In the genomic region with DNA sequence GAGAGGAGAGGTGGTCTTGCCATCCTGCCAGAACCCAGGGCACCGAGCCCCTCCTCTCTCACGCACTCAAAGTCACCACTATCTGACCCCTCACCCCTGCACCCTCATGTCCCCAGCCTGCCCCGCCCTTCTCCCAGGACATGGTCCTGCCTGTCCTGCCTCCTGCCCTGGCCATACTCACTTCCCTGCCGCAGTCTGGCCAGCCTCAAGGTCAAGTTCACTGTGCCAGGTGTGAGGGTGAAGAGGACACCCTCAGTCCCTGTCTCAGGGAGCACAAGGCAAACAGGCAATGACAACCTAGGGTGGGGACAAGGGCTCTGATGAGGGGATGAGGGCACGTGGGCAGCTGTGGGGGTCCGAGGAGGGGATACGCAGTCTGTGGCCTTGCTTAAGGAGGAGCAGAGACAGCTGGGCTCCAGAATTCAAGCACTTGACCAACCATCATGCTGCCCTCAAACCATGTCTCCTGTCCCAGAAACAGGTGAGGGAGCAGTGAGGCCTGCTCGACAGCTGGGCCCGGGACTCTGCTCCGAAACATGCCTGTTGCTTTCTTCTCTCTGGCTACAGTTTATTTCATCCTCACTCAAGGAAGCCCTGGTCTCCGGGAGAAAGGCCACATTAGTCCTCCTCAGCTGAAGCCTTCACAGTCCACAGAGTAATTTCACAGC, we compare ENCODE assay signal across 1 cellular context.
TF ChIP-seq lines count a peak whose summit lies in the region.

No MANE protein-coding gene starts in this region.

TF ChIP-seq in H1, 55 proteins besides CTCF, POLR2A, EP300 and RAD21:
- TF ChIP-seq, protein P1, sequence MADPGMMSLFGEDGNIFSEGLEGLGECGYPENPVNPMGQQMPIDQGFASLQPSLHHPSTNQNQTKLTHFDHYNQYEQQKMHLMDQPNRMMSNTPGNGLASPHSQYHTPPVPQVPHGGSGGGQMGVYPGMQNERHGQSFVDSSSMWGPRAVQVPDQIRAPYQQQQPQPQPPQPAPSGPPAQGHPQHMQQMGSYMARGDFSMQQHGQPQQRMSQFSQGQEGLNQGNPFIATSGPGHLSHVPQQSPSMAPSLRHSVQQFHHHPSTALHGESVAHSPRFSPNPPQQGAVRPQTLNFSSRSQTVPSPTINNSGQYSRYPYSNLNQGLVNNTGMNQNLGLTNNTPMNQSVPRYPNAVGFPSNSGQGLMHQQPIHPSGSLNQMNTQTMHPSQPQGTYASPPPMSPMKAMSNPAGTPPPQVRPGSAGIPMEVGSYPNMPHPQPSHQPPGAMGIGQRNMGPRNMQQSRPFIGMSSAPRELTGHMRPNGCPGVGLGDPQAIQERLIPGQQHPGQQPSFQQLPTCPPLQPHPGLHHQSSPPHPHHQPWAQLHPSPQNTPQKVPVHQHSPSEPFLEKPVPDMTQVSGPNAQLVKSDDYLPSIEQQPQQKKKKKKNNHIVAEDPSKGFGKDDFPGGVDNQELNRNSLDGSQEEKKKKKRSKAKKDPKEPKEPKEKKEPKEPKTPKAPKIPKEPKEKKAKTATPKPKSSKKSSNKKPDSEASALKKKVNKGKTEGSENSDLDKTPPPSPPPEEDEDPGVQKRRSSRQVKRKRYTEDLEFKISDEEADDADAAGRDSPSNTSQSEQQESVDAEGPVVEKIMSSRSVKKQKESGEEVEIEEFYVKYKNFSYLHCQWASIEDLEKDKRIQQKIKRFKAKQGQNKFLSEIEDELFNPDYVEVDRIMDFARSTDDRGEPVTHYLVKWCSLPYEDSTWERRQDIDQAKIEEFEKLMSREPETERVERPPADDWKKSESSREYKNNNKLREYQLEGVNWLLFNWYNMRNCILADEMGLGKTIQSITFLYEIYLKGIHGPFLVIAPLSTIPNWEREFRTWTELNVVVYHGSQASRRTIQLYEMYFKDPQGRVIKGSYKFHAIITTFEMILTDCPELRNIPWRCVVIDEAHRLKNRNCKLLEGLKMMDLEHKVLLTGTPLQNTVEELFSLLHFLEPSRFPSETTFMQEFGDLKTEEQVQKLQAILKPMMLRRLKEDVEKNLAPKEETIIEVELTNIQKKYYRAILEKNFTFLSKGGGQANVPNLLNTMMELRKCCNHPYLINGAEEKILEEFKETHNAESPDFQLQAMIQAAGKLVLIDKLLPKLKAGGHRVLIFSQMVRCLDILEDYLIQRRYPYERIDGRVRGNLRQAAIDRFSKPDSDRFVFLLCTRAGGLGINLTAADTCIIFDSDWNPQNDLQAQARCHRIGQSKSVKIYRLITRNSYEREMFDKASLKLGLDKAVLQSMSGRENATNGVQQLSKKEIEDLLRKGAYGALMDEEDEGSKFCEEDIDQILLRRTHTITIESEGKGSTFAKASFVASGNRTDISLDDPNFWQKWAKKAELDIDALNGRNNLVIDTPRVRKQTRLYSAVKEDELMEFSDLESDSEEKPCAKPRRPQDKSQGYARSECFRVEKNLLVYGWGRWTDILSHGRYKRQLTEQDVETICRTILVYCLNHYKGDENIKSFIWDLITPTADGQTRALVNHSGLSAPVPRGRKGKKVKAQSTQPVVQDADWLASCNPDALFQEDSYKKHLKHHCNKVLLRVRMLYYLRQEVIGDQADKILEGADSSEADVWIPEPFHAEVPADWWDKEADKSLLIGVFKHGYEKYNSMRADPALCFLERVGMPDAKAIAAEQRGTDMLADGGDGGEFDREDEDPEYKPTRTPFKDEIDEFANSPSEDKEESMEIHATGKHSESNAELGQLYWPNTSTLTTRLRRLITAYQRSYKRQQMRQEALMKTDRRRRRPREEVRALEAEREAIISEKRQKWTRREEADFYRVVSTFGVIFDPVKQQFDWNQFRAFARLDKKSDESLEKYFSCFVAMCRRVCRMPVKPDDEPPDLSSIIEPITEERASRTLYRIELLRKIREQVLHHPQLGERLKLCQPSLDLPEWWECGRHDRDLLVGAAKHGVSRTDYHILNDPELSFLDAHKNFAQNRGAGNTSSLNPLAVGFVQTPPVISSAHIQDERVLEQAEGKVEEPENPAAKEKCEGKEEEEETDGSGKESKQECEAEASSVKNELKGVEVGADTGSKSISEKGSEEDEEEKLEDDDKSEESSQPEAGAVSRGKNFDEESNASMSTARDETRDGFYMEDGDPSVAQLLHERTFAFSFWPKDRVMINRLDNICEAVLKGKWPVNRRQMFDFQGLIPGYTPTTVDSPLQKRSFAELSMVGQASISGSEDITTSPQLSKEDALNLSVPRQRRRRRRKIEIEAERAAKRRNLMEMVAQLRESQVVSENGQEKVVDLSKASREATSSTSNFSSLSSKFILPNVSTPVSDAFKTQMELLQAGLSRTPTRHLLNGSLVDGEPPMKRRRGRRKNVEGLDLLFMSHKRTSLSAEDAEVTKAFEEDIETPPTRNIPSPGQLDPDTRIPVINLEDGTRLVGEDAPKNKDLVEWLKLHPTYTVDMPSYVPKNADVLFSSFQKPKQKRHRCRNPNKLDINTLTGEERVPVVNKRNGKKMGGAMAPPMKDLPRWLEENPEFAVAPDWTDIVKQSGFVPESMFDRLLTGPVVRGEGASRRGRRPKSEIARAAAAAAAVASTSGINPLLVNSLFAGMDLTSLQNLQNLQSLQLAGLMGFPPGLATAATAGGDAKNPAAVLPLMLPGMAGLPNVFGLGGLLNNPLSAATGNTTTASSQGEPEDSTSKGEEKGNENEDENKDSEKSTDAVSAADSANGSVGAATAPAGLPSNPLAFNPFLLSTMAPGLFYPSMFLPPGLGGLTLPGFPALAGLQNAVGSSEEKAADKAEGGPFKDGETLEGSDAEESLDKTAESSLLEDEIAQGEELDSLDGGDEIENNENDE (IDR thresholded peaks at IDR 0.05; ENCODE audit: insufficient replicate concordance, low read length): no peak
- no peak for TF ChIP-seq SRF (IDR thresholded peaks at IDR 0.05; ENCODE audit: low read depth, low read length)
- no peak for TF ChIP-seq SAP30 (IDR thresholded peaks at IDR 0.05; ENCODE audit: insufficient read depth, insufficient replicate concordance, low read length)
- TF ChIP-seq EZH2 (IDR thresholded peaks at IDR 0.05; ENCODE audit: low read depth, low read length, severe bottlenecking): no peak
- TF ChIP-seq, protein P2, sequence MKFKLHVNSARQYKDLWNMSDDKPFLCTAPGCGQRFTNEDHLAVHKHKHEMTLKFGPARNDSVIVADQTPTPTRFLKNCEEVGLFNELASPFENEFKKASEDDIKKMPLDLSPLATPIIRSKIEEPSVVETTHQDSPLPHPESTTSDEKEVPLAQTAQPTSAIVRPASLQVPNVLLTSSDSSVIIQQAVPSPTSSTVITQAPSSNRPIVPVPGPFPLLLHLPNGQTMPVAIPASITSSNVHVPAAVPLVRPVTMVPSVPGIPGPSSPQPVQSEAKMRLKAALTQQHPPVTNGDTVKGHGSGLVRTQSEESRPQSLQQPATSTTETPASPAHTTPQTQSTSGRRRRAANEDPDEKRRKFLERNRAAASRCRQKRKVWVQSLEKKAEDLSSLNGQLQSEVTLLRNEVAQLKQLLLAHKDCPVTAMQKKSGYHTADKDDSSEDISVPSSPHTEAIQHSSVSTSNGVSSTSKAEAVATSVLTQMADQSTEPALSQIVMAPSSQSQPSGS (IDR thresholded peaks at IDR 0.05; ENCODE audit: low read length): no peak
- no peak for TF ChIP-seq SP4 (IDR thresholded peaks at IDR 0.05; ENCODE audit: low read length)
- TF ChIP-seq HDAC2 (IDR thresholded peaks at IDR 0.05; ENCODE audit: borderline replicate concordance in 1 of 2, low read depth in 2 of 2, low read length in 2 of 2): no peak
- TF ChIP-seq POU5F1 (IDR thresholded peaks at IDR 0.05; ENCODE audit: low read depth, low read length): no peak
- TF ChIP-seq SUZ12 (IDR thresholded peaks at IDR 0.05; ENCODE audit: low read length): no peak
- no peak for TF ChIP-seq ASH2L (IDR thresholded peaks at IDR 0.05; ENCODE audit: low read length)
- no peak for TF ChIP-seq TEAD4 (IDR thresholded peaks at IDR 0.05; ENCODE audit: low read depth, low read length)
- TF ChIP-seq KDM4A (IDR thresholded peaks at IDR 0.05; ENCODE audit: low read depth, low read length, severe bottlenecking): no peak
- TF ChIP-seq ZNF274 (IDR thresholded peaks at IDR 0.05; ENCODE audit: borderline replicate concordance, extremely low read depth, low read length): no peak
- TF ChIP-seq SIN3A (conservative IDR thresholded peaks at IDR 0.05 in 1 of 2, IDR thresholded peaks at IDR 0.05 in 1 of 2; ENCODE audit: low read depth in 1 of 2, low read length in 2 of 2): no peak
- no peak for TF ChIP-seq USF2 (IDR thresholded peaks at IDR 0.05; ENCODE audit: low read length)
- TF ChIP-seq CBX5 (IDR thresholded peaks at IDR 0.05; ENCODE audit: low read depth, low read length): no peak
- TF ChIP-seq SIX5 (IDR thresholded peaks at IDR 0.05; ENCODE audit: low read depth, low read length): no peak
- TF ChIP-seq, protein P3, sequence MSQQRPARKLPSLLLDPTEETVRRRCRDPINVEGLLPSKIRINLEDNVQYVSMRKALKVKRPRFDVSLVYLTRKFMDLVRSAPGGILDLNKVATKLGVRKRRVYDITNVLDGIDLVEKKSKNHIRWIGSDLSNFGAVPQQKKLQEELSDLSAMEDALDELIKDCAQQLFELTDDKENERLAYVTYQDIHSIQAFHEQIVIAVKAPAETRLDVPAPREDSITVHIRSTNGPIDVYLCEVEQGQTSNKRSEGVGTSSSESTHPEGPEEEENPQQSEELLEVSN (IDR thresholded peaks at IDR 0.05): no peak
- TF ChIP-seq CHD2 (IDR thresholded peaks at IDR 0.05; ENCODE audit: low read length): no peak
- no peak for TF ChIP-seq TAF1 (IDR thresholded peaks at IDR 0.05; ENCODE audit: low read depth, low read length)
